ENCODE assay signal across 8 cellular contexts in the genomic region with DNA sequence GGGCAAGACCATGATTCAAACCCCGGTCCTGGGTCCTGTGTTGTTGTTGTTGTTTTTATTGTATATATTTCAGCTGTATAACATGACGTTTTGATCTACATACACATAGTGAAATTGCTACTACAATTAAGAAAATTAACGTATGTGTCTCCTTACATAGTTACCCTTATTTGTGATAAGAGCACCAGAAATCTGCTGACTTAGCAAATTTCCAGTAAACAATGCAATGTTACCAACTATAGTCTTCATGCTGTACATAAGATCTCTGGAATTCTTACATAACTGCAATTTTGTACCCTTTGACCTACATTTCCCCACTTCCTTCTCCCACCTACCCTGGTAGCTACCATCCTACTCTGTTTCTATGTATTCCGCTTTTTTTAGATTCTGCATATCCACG.
"Had no signal": no experiment of that assay in that cellular context is flagged by ENCODE, and none has a peak within 500 bp of the region (broad histone marks: within the 10 kb centered on the region; RNA-seq: fewer than 3 reads in every experiment).

No MANE protein-coding gene starts in this region.

- H3K27ac ChIP-seq: HL-60 had no signal

- ATAC-seq: GM23338, HCT116 had no signal

- H2AFZ ChIP-seq: GM23338 had no signal

- DNase-seq: H7, HFFc6, Kasumi-1, KG1 had no signal

- H3K4me2 ChIP-seq: GM23338 had no signal

- H3K9me3 ChIP-seq: HAP-1 had no signal

- H3K36me3 ChIP-seq: HAP-1 had no signal

- H3K4me1 ChIP-seq: HAP-1 had no signal

- H3K4me3 ChIP-seq: GM23338, HAP-1 had no signal
